8 cellular contexts compared by ENCODE assay signal in the genomic region with DNA sequence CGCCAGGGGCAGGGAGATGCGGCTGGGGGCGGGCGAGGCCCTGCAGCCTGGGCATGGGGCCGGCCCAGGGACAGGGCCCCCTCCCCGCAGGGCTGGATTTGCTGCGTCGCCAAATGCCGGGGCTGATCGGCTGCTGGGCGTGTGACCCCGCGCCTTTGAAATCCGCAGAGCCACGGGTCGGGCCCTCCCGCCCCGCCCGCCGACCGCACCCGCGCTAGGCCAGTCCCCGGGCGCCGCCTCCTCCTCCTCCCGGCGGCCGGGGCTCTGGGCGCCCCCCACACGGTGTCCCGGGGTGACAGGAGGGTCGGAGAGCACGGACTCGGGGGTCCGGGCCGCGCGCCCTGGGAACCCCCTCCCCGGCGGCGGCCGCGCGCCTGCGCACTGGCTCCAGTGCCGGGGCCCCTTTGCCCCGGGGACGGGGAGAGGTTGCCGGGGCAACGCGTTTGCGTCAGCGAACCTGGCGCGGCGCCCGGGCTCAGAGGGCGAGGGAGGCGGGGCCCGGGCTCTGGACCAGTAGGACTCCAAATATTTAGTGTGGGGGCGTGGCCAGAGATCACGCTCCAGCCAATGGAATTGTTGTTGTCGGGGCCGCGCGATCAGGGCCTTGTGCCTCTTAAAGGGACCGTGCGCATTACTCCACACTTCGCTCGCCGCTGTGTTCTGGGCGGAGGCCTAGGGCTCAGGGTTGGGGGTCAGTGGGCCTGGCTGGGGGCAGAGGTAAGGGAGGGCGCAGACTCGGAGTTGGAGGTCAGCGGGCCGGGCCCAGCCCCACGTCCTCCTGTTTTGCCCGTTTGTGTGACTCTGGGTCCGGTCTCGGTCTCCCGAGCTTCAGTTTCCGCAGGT. TPM values are rescaled to one million over a fixed set of nuclear protein-coding genes. Genes with fewer than 3 reads are reported as not detected.
DNase-seq lines count a peak whose midpoint lies in the region; ATAC-seq, FAIRE-seq and TF ChIP-seq lines count a peak whose summit lies in the region.

No MANE protein-coding gene starts in this region.

- H3K79me2 ChIP-seq in Loucy (ENCODE audit: insufficient read depth, low read length) = peaks cover 36% of the 10 kb centered on the region

- H3F3A ChIP-seq in Loucy (ENCODE audit: low read depth) = no peaks in the 10 kb centered on the region

- H3K4me1 ChIP-seq in Loucy (ENCODE audit: insufficient read depth, low read length, poor library complexity, severe bottlenecking) (peaks cover 40% of the 10 kb centered on the region), RWPE2 (ENCODE audit: insufficient read depth, poor library complexity, severe bottlenecking) (peaks cover 26% of the 10 kb centered on the region)

- no peaks in the 10 kb centered on the region for H3K9me3 ChIP-seq in Loucy (ENCODE audit: insufficient read depth, low read depth, low read length)
- no peaks in the 10 kb centered on the region for H3K9me3 ChIP-seq in RWPE2 (ENCODE audit: severe bottlenecking)

- H3K36me3 ChIP-seq in Loucy (ENCODE audit: insufficient read depth, low read length) (no peaks in the 10 kb centered on the region), RWPE2 (ENCODE audit: low read depth) (no peaks in the 10 kb centered on the region)

- H3K4me1 Mint-ChIP-seq in nephron = peaks cover 27% of the 10 kb centered on the region

- peak overlapping the region; percentile 91 to 96 (median 94) for H3K4me3 Mint-ChIP-seq in nephron

- H3K36me3 Mint-ChIP-seq in nephron (ENCODE audit: low read depth) = no peaks in the 10 kb centered on the region

- no peak for FAIRE-seq in H54 (lab: Jason Lieb, UNC)

- no peak for TF ChIP-seq CTCF in Loucy (conservative IDR thresholded peaks at IDR 0.05; ENCODE audit: low read length)
- no peak for TF ChIP-seq CTCF in RWPE2 (IDR thresholded peaks at IDR 0.05; ENCODE audit: poor library complexity, severe bottlenecking)
- TF ChIP-seq CTCF in fibroblast of the aortic adventitia (IDR thresholded peaks at IDR 0.05; ENCODE audit: insufficient read depth, low read length) = no peak
- TF ChIP-seq CTCF in nephron (IDR thresholded peaks at IDR 0.05; ENCODE audit: unreplicated experiment in 3 of 3) = no peak

- no peaks in the 10 kb centered on the region for H3K27me3 Mint-ChIP-seq in nephron (ENCODE audit: low read depth)

- peak overlapping the region; percentile 99 to 100 (median 100) for H3K27ac Mint-ChIP-seq in nephron

- H3K9me3 Mint-ChIP-seq in nephron = no peaks in the 10 kb centered on the region

- TF ChIP-seq POLR2A in H54 (IDR thresholded peaks at IDR 0.05; ENCODE audit: low read depth, low read length) = 0 out of 2 replicates have a peak, but pooled peaks have one; percentile 14

- peak; percentile 76 for ATAC-seq in RWPE2 (ENCODE audit: low read depth)
- ATAC-seq in stimulated activated naive CD8-positive, alpha-beta T cell treated with anti-CD3 and anti-CD28 coated beads, Interleukin-15, Interleukin-2, amounts not matched to agents 100 U/mL and 50 U/mL, for 24 hours = peak; percentile 89

- DNase-seq in ELF-1 (ENCODE audit: low read depth, low spot score) (peak; percentile 99), H54 (ENCODE audit: insufficient read length, low spot score) (peak; percentile 94), RWPE2 (ENCODE audit: low spot score) (peak; percentile 96), fibroblast of the aortic adventitia (ENCODE audit: low read depth) (peak; percentile 96)
- DNase-seq in activated effector memory CD4-positive, alpha-beta T cell treated with Interleukin-2 at 50 U/mL for 16 hours = peak; percentile 99
- peak; percentile 100 for DNase-seq in stimulated activated naive CD8-positive, alpha-beta T cell treated with anti-CD3 and anti-CD28 coated beads, Interleukin-15, Interleukin-2, amounts not matched to agents 100 U/mL and 50 U/mL, for 24 hours

- peak overlapping the region; percentile 93 for H3K9ac ChIP-seq in Loucy (ENCODE audit: low read depth, low read length, poor library complexity, severe bottlenecking)

- peak overlapping the region; percentile 98 for H3K4me2 ChIP-seq in Loucy (ENCODE audit: low read depth, low read length, poor library complexity, severe bottlenecking)

- H3K4me3 ChIP-seq in Loucy (ENCODE audit: low read length, poor library complexity, severe bottlenecking) (peak overlapping the region; percentile 96), RWPE2 (ENCODE audit: severe bottlenecking) (peak overlapping the region; percentile 36), fibroblast of the aortic adventitia (ENCODE audit: low read depth, low read length) (peak overlapping the region; percentile 73)

- H3K27ac ChIP-seq in RWPE2 (ENCODE audit: poor library complexity, severe bottlenecking) = peak overlapping the region; percentile 97

- H3K27me3 ChIP-seq in Loucy (ENCODE audit: insufficient read depth, low read length, poor library complexity, severe bottlenecking) (no peaks in the 10 kb centered on the region), RWPE2 (ENCODE audit: insufficient read depth, poor library complexity, severe bottlenecking) (no peaks in the 10 kb centered on the region)

- H3K9me2 ChIP-seq in Loucy (replicated peaks; ENCODE audit: low read depth, low read length) = no peaks in the 10 kb centered on the region

- H4K20me1 ChIP-seq in Loucy (ENCODE audit: insufficient read depth, low read length, poor library complexity, severe bottlenecking) = no peaks in the 10 kb centered on the region

- peak overlapping the region; percentile 81 for H2AFZ ChIP-seq in Loucy (ENCODE audit: low read length)

RNA-seq across cellular contexts. Expression of a gene that starts 10.3 kb away (rescaled TPM):
- 75.8 and 84.3 TPM in 2 replicates for total RNA-seq in fibroblast of the aortic adventitia (ENCODE audit: low replicate concordance)

RNA-seq across cellular contexts. Expression of a gene that starts 34.8 kb away (rescaled TPM):
- 7.4 and 40.4 TPM in 2 replicates for total RNA-seq in fibroblast of the aortic adventitia (ENCODE audit: low replicate concordance)

RNA-seq across cellular contexts. Expression of a gene that starts 35.4 kb away (rescaled TPM):
- total RNA-seq in fibroblast of the aortic adventitia (ENCODE audit: low replicate concordance) = 0.16 and 1.4 TPM in 2 replicates

RNA-seq across cellular contexts. Expression of a gene that starts 45.8 kb away (rescaled TPM):
- 15.5 and 59.3 TPM in 2 replicates for total RNA-seq in fibroblast of the aortic adventitia (ENCODE audit: low replicate concordance)

Comparison
In these comparisons a context has a peak if more than half of its experiments do, and no peak if none do; other contexts are left out.
1. Peak in every context shown above with its lines: DNase-seq, ATAC-seq, H3K4me3 ChIP-seq and H3K27ac ChIP-seq.
2. H3K4me3 ChIP-seq: peak in every context shown above with its lines; median percentile 96 in Loucy; 73 in fibroblast of the aortic adventitia; 36 in RWPE2.